24 cellular contexts compared by ENCODE assay signal in the genomic region with DNA sequence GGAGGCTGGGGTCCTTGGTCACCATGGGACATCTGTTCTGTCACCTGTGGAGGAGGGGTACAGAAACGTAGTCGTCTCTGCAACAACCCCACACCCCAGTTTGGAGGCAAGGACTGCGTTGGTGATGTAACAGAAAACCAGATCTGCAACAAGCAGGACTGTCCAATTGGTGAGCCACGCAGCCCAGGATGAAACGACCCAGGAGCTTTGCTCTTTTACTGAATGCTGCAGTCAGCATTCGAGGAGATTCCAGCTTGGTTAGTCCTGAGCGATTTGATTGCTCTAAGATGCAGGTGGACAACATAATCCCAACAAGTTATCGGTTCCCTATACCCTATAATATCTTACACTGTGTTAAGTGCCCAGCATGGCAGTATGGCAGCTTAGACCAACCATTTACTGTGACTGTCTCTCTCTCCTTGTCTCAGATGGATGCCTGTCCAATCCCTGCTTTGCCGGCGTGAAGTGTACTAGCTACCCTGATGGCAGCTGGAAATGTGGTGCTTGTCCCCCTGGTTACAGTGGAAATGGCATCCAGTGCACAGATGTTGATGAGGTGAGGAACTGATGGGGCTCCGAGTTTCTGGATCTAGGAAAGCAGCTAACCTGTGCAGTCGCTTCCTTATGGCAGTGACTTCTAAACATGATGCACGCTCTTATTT. TPM values are rescaled to one million over a fixed set of nuclear protein-coding genes. Genes with fewer than 3 reads are reported as not detected.
A peak's percentile ranks its signal among the peaks of the same experiment; 100 is the strongest.
DNase-seq lines count a peak whose midpoint lies in the region; ATAC-seq, FAIRE-seq and TF ChIP-seq lines count a peak whose summit lies in the region.
"Had no signal": no experiment of that assay in that cellular context is flagged by ENCODE, and none has a peak within 500 bp of the region (broad histone marks: within the 10 kb centered on the region; RNA-seq: fewer than 3 reads in every experiment).

No MANE protein-coding gene starts in this region.

- H3K4me2 ChIP-seq in skeletal muscle satellite cell (ENCODE audit: low read length) = peak overlapping the region; percentile 82
- H3K4me2 ChIP-seq: BLaER1 treated with 17β-estradiol and CSF1 and Interleukin-3, amounts not matched to agents 10 nM and 100 nM had no signal

- DNase-seq in GM04504 (ENCODE audit: low read depth) (peak; percentile 47), bronchial epithelial cell (ENCODE audit: low read depth) (peak; percentile 7), fibroblast of villous mesenchyme (ENCODE audit: low read depth) (peak; percentile 28), T-helper 1 cell (no peak), stomach (no peak)
- DNase-seq in activated T-cell treated with anti-CD3 and anti-CD28 coated beads, Interleukin-2, amount 50 U/mL, for 4 hours = no peak
- DNase-seq in effector CD8-positive, alpha-beta T cell (lab: John Stamatoyannopoulos, UW) = no peak
- DNase-seq: activated CD4-positive, alpha-beta T cell treated with anti-CD3 and anti-CD28 coated beads for 1 hour; activated CD8-positive, alpha-beta memory T cell treated with anti-CD3 and anti-CD28 coated beads, Interleukin-2, amount 10 ng/mL, durations not matched to agents 7 days and 5 days; activated effector memory CD4-positive, alpha-beta T cell treated with anti-CD3 and anti-CD28 coated beads, Interleukin-2, amount 50 U/mL, for 16 hours; central memory CD4-positive, alpha-beta T cell; head of caudate nucleus; Kasumi-1; naive thymus-derived CD8-positive, alpha-beta T cell; NCI-H2107; NCI-H524 treated with DMSO at 0.1 percent for 48 hours; posterior cingulate gyrus; small intestine; stimulated activated CD4-positive, alpha-beta T cell treated with anti-CD3 and anti-CD28 coated beads, Interleukin-4, amount 100 ng/mL, for 4 hours; T1000 had no signal

- intact Hi-C loops in stomach (cut with DNase I; ENCODE audit: low total_unique reads) = no loop called here

- no peak for ATAC-seq in activated T-cell treated with anti-CD3 and anti-CD28 coated beads, Interleukin-2, amount 50 U/mL, for 4 hours
- ATAC-seq: activated CD8-positive, alpha-beta memory T cell treated with anti-CD3 and anti-CD28 coated beads, Interleukin-2, amount 10 ng/mL, durations not matched to agents 7 days and 5 days; naive thymus-derived CD8-positive, alpha-beta T cell had no signal

- peak; percentile 18 for FAIRE-seq in bronchial epithelial cell (lab: Jason Lieb, UNC)
- FAIRE-seq: small intestine had no signal

- H3K4me3 ChIP-seq in bronchial epithelial cell (ENCODE audit: low read depth, low read length) = no peak overlapping the region
- H3K4me3 ChIP-seq in fibroblast of villous mesenchyme (ENCODE audit: low read depth, low read length) = no peak overlapping the region
- peak overlapping the region; percentile 83 for H3K4me3 ChIP-seq in skeletal muscle satellite cell (ENCODE audit: low read length)
- H3K4me3 ChIP-seq in stomach = peak overlapping the region in 1 of 4 donors; percentile 76
- H3K4me3 ChIP-seq: adrenal gland; BLaER1 treated with 17β-estradiol and CSF1 and Interleukin-3, amounts not matched to agents 10 nM and 100 nM; SJSA1 had no signal

- peak overlapping the region; percentile 43 for H3K9ac ChIP-seq in skeletal muscle satellite cell (ENCODE audit: low read depth, low read length)
- H3K9ac ChIP-seq: BLaER1 treated with 17β-estradiol and CSF1 and Interleukin-3, amounts not matched to agents 10 nM and 100 nM had no signal

- H3K27me3 ChIP-seq in bronchial epithelial cell (ENCODE audit: control insufficient read depth, insufficient read depth, low read length) (no peaks in the 10 kb centered on the region), skeletal muscle satellite cell (ENCODE audit: control insufficient read depth, insufficient read depth, low read length) (no peaks in the 10 kb centered on the region), stomach (no peaks in the 10 kb centered on the region)
- H3K27me3 ChIP-seq: adrenal gland; BLaER1 treated with 17β-estradiol and CSF1 and Interleukin-3, amounts not matched to agents 10 nM and 100 nM; SJSA1 had no signal

- H3K36me3 ChIP-seq in bronchial epithelial cell (ENCODE audit: control insufficient read depth, insufficient read depth, low read length) = peaks cover 57% of the 10 kb centered on the region
- peaks cover 100% of the 10 kb centered on the region for H3K36me3 ChIP-seq in skeletal muscle satellite cell (ENCODE audit: insufficient read depth, low read length)
- H3K36me3 ChIP-seq in stomach = peaks cover 51 to 100% (median 99%) of the 10 kb centered on the region in 4 donors

- TF ChIP-seq CTCF in bronchial epithelial cell (IDR thresholded peaks at IDR 0.05; ENCODE audit: insufficient read depth, low read length, severe bottlenecking) (no peak), fibroblast of villous mesenchyme (IDR thresholded peaks at IDR 0.05; ENCODE audit: insufficient read depth, low read depth, low read length) (no peak), stomach (IDR thresholded peaks at IDR 0.05) (no peak)

- H3K27me3 Mint-ChIP-seq in activated T-cell treated with anti-CD3 and anti-CD28 coated beads, Interleukin-2, amount 50 U/mL, for 4 hours (ENCODE audit: low read depth) = no peaks in the 10 kb centered on the region

- H3K9me3 ChIP-seq in skeletal muscle satellite cell (replicated peaks; ENCODE audit: low read length) (no peaks in the 10 kb centered on the region), stomach (no peaks in the 10 kb centered on the region)
- H3K9me3 ChIP-seq: adrenal gland; BLaER1 treated with 17β-estradiol and CSF1 and Interleukin-3, amounts not matched to agents 10 nM and 100 nM had no signal

- no peaks in the 10 kb centered on the region for H3K9me3 Mint-ChIP-seq in activated T-cell treated with anti-CD3 and anti-CD28 coated beads, Interleukin-2, amount 50 U/mL, for 4 hours
- H3K9me3 Mint-ChIP-seq: naive thymus-derived CD8-positive, alpha-beta T cell had no signal

- 89 to 95% (median 93%) methylated on average over 13 of the region's 13 CpGs for WGBS in stomach, 5 donors

- H3K4me1 Mint-ChIP-seq in activated T-cell treated with anti-CD3 and anti-CD28 coated beads, Interleukin-2, amount 50 U/mL, for 4 hours (ENCODE audit: low read depth) = peaks cover 3% of the 10 kb centered on the region

- no peak overlapping the region for H3K27ac ChIP-seq in stomach
- H3K27ac ChIP-seq: adrenal gland; BLaER1 treated with 17β-estradiol and CSF1 and Interleukin-3, amounts not matched to agents 10 nM and 100 nM; SJSA1 had no signal

- TF ChIP-seq POLR2A in stomach (IDR thresholded peaks at IDR 0.05) = no peak

- no peaks in the 10 kb centered on the region for H3K36me3 Mint-ChIP-seq in activated T-cell treated with anti-CD3 and anti-CD28 coated beads, Interleukin-2, amount 50 U/mL, for 4 hours (ENCODE audit: insufficient read depth)
- H3K36me3 Mint-ChIP-seq: activated CD8-positive, alpha-beta memory T cell treated with anti-CD3 and anti-CD28 coated beads, Interleukin-2, amount 10 ng/mL, durations not matched to agents 7 days and 5 days; naive thymus-derived CD8-positive, alpha-beta T cell had no signal

- no peak overlapping the region for H3K4me3 Mint-ChIP-seq in activated T-cell treated with anti-CD3 and anti-CD28 coated beads, Interleukin-2, amount 50 U/mL, for 4 hours
- H3K4me3 Mint-ChIP-seq: activated CD8-positive, alpha-beta memory T cell treated with anti-CD3 and anti-CD28 coated beads, Interleukin-2, amount 10 ng/mL, durations not matched to agents 7 days and 5 days; naive thymus-derived CD8-positive, alpha-beta T cell had no signal

- H3K4me1 ChIP-seq in skeletal muscle satellite cell (ENCODE audit: control insufficient read depth, insufficient read depth, low read length) = peaks cover 36% of the 10 kb centered on the region
- H3K4me1 ChIP-seq in stomach = peaks cover 17 to 63% (median 31%) of the 10 kb centered on the region in 4 donors
- H3K4me1 ChIP-seq: adrenal gland had no signal

- TF ChIP-seq EP300 in stomach (IDR thresholded peaks at IDR 0.05) = no peak

RNA-seq across cellular contexts. Expression of a gene that starts 7.8 kb away (rescaled TPM):
- total RNA-seq in bronchial epithelial cell (37.8 and 162 TPM in 2 replicates), fibroblast of villous mesenchyme (7,420 and 8,241 TPM in 2 replicates), stomach (100 to 1,000 TPM; 112 to 842 (median 505) TPM)
- total RNA-seq in skeletal muscle satellite cell (2012; rRNA removed) = 28.4 and 183 TPM in 2 replicates
- total RNA-seq in activated T-cell treated with anti-CD3 and anti-CD28 coated beads, Interleukin-2, amount 50 U/mL, for 4 hours = 1 to 10 TPM; 1.3 to 2.8 (median 2.0) TPM
- 10 to 100 TPM; 12.9 to 18.2 (median 16.0) TPM for polyA plus RNA-seq in stomach

Comparison
In these comparisons a context has a peak if more than half of its experiments do, and no peak if none do; other contexts are left out.
1. DNase-seq: peak in GM04504 (single experiment), bronchial epithelial cell (single experiment) and fibroblast of villous mesenchyme (single experiment); none in T-helper 1 cell (0 of 5), activated T-cell treated with anti-CD3 and anti-CD28 coated beads, Interleukin-2, amount 50 U/mL, for 4 hours (single experiment), stomach (single experiment) and effector CD8-positive, alpha-beta T cell (single experiment).
2. RNA of a gene that starts 7.8 kb away (total RNA-seq): 7,420 to 8,241 TPM in fibroblast of villous mesenchyme, 112 to 842 TPM in stomach and 37.8 to 162 TPM in bronchial epithelial cell; 1.3 to 2.8 TPM in activated T-cell treated with anti-CD3 and anti-CD28 coated beads, Interleukin-2, amount 50 U/mL, for 4 hours; every median in the first group is over 10 times any median in the second.